8 cellular contexts compared by ENCODE assay signal in genomic region chr10:102408728-102409603, GRCh38. TPM values are rescaled to one million over a fixed set of nuclear protein-coding genes. Genes with fewer than 3 reads are reported as not detected.
DNase-seq lines count a peak whose midpoint lies in the region; ATAC-seq lines count a peak whose summit lies in the region.

No MANE protein-coding gene starts in this region.

- H3K27ac Mint-ChIP-seq in dendritic cell treated with granulocyte-macrophage colony-stimulating factor and Interleukin-4, amounts not matched to agents 40 ng/mL and 50 ng/mL, for 4 days, result no peak overlapping the region

- no peak overlapping the region for H3K27ac ChIP-seq in HUES64 (ENCODE audit: low read depth, low read length)

- WGBS in HUES64, result 1% methylated on average over 101 of the region's 103 CpGs

- peak; percentile 72 for DNase-seq in activated CD4-positive, alpha-beta T cell treated with anti-CD3 and anti-CD28 coated beads, Interleukin-2, amount 50 U/mL, for 1 hour
- DNase-seq in midbrain (lab: John Stamatoyannopoulos, UW) (peak; percentile 39), HCEC 1CT (no peak)
- peak; percentile 48 to 60 for DNase-seq in stimulated activated CD8-positive, alpha-beta memory T cell treated with anti-CD3 and anti-CD28 coated beads, Interleukin-2, amount 100 ng/mL, for 1 hour (ENCODE audit: low read depth in 2 of 2)

- peaks cover 55% of the 10 kb centered on the region for H3K27me3 ChIP-seq in HUES64 (ENCODE audit: insufficient read depth, low read length)

- H3K9me3 ChIP-seq in HUES64 (ENCODE audit: insufficient read depth, low read depth, low read length), result no peaks in the 10 kb centered on the region

- H3K4me3 Mint-ChIP-seq in dendritic cell treated with granulocyte-macrophage colony-stimulating factor and Interleukin-4, amounts not matched to agents 40 ng/mL and 50 ng/mL, for 4 days, result peak overlapping the region; percentile 63

- peaks cover 87% of the 10 kb centered on the region for H3K27me3 Mint-ChIP-seq in dendritic cell treated with granulocyte-macrophage colony-stimulating factor and Interleukin-4, amounts not matched to agents 40 ng/mL and 50 ng/mL, for 4 days

- peaks cover 8% of the 10 kb centered on the region; the same call in 1 of the 2 replicates for H3K4me1 ChIP-seq in HUES64 (ENCODE audit: insufficient read depth, low read length)

- H3K4me3 ChIP-seq in HUES64 (ENCODE audit: low read length), result peak overlapping the region; percentile 63

- no peak for ATAC-seq in HG03521 (IDR thresholded peaks at IDR 0.05; ENCODE audit: unreplicated experiment)
- ATAC-seq in GM19395 (IDR thresholded peaks at IDR 0.05; ENCODE audit: unreplicated experiment), result no peak

- intact Hi-C loops in dendritic cell treated with granulocyte-macrophage colony-stimulating factor and Interleukin-4, amounts not matched to agents 40 ng/mL and 50 ng/mL, for 4 days (cut with micrococcal nuclease), result no loop called here

- H3K4me1 Mint-ChIP-seq in dendritic cell treated with granulocyte-macrophage colony-stimulating factor and Interleukin-4, amounts not matched to agents 40 ng/mL and 50 ng/mL, for 4 days (ENCODE audit: low read depth), result peaks cover 51% of the 10 kb centered on the region

- no peak overlapping the region; the same call in 1 of the 2 replicates for H3K9ac ChIP-seq in HUES64 (ENCODE audit: low read depth, low read length)

- no peaks in the 10 kb centered on the region for H3K9me3 Mint-ChIP-seq in dendritic cell treated with granulocyte-macrophage colony-stimulating factor and Interleukin-4, amounts not matched to agents 40 ng/mL and 50 ng/mL, for 4 days

- no peaks in the 10 kb centered on the region for H3K36me3 ChIP-seq in HUES64 (ENCODE audit: insufficient read depth, low read length)

- no peaks in the 10 kb centered on the region for H3K36me3 Mint-ChIP-seq in dendritic cell treated with granulocyte-macrophage colony-stimulating factor and Interleukin-4, amounts not matched to agents 40 ng/mL and 50 ng/mL, for 4 days (ENCODE audit: low read depth)

RNA-seq across cellular contexts. Expression of gene PSD, which starts 9.6 kb away (rescaled TPM):
- 3.9 TPM for polyA plus RNA-seq in HUES64 (2013, experiment 1 of 2)
- 9.3 TPM for polyA plus RNA-seq in HUES64 (2013, experiment 2 of 2)

RNA-seq across cellular contexts. Expression of gene FBXL15, which starts 11.7 kb away (rescaled TPM):
- polyA plus RNA-seq in HUES64 (2013, experiment 1 of 2), result 9.0 TPM
- polyA plus RNA-seq in HUES64 (2013, experiment 2 of 2), result 7.9 TPM

RNA-seq across cellular contexts. Expression of gene NFKB2, which starts 13.5 kb away (rescaled TPM):
- 11.4 TPM for polyA plus RNA-seq in HUES64 (2013, experiment 1 of 2)
- polyA plus RNA-seq in HUES64 (2013, experiment 2 of 2), result 16.7 TPM

RNA-seq across cellular contexts. Expression of gene CUEDC2, which starts 23.4 kb away (rescaled TPM):
- 42.7 TPM for polyA plus RNA-seq in HUES64 (2013, experiment 1 of 2)
- polyA plus RNA-seq in HUES64 (2013, experiment 2 of 2), result 56.5 TPM

RNA-seq across cellular contexts. Expression of gene C10orf95, which starts 42.4 kb away (rescaled TPM):
- polyA plus RNA-seq in HUES64 (2013, experiment 1 of 2), result 0.15 TPM
- polyA plus RNA-seq in HUES64 (2013, experiment 2 of 2), result 0.44 TPM
